Comparison of ENCODE assay signal across 8 cellular contexts in genomic region chr9:93093449-93094293, GRCh38. TPM values are rescaled to one million over a fixed set of nuclear protein-coding genes. Genes with fewer than 3 reads are reported as not detected.
DNase-seq lines count a peak whose midpoint lies in the region; ATAC-seq and TF ChIP-seq lines count a peak whose summit lies in the region.

No MANE protein-coding gene starts in this region.

- peaks cover 0 to 17% (median 4%) of the 10 kb centered on the region in 3 donors for H3K36me3 Mint-ChIP-seq in CD8-positive, alpha-beta memory T cell

- TF ChIP-seq CTCF in coronary artery (IDR thresholded peaks at IDR 0.05): no peak
- no peak for TF ChIP-seq CTCF in omental fat pad (IDR thresholded peaks at IDR 0.05)

- no peaks in the 10 kb centered on the region for H3K9me3 Mint-ChIP-seq in CD8-positive, alpha-beta memory T cell

- no peaks in the 10 kb centered on the region for H3K36me3 ChIP-seq in CD8-positive, alpha-beta memory T cell (ENCODE audit: insufficient read depth, low read length)

- peaks cover 43% of the 10 kb centered on the region for H3K4me1 ChIP-seq in CD8-positive, alpha-beta memory T cell (ENCODE audit: insufficient read depth, low read length)

- no peak overlapping the region for H3K4me3 ChIP-seq in CD8-positive, alpha-beta memory T cell (ENCODE audit: low read length)
- no peak overlapping the region for H3K4me3 ChIP-seq in coronary artery

- CTCF ChIA-PET in CD8-positive, alpha-beta memory T cell (lab: Charles Lee): no interaction called here

- DNase-seq in CD8-positive, alpha-beta memory T cell: peak in 1 of 5 donors; percentile 48
- DNase-seq in NCI-H69 (lab: John Stamatoyannopoulos, UW) (peak; percentile 15), coronary artery (ENCODE audit: low spot score) (peak; percentile 77), omental fat pad (ENCODE audit: low spot score) (peak; percentile 16), DMS53 treated with DMSO at 0.1 percent for 48 hours (lab: John Stamatoyannopoulos, UW; ENCODE audit: unreplicated experiment) (no peak), NCI-H1048 (lab: John Stamatoyannopoulos, UW) (no peak), NCI-H774 (lab: John Stamatoyannopoulos, UW) (no peak)

- H3K27ac Mint-ChIP-seq in CD8-positive, alpha-beta memory T cell: peak overlapping the region; percentile 74 to 98 (median 94)

- POLR2A ChIA-PET in CD8-positive, alpha-beta memory T cell (lab: Charles Lee): interaction anchor here (0.7 kb wide), 1 partner anchor 70 kb away, joined by 6 read pairs; no protein-coding TSS in a partner anchor

- peak overlapping the region; percentile 80 to 90 (median 85) for H3K4me3 Mint-ChIP-seq in CD8-positive, alpha-beta memory T cell

- H3K27me3 Mint-ChIP-seq in CD8-positive, alpha-beta memory T cell: no peaks in the 10 kb centered on the region

- peaks cover 51 to 75% (median 60%) of the 10 kb centered on the region in 3 donors for H3K4me1 Mint-ChIP-seq in CD8-positive, alpha-beta memory T cell

- H3K27ac ChIP-seq in CD8-positive, alpha-beta memory T cell (ENCODE audit: low read depth, low read length): no peak overlapping the region
- peak overlapping the region in 1 of 2 donors; percentile 98 for H3K27ac ChIP-seq in coronary artery

- H3K9me3 ChIP-seq in CD8-positive, alpha-beta memory T cell (ENCODE audit: low read length): no peaks in the 10 kb centered on the region

- no peaks in the 10 kb centered on the region for H3K27me3 ChIP-seq in CD8-positive, alpha-beta memory T cell (ENCODE audit: insufficient read depth, low read length, poor library complexity, severe bottlenecking)

- no peak for ATAC-seq in omental fat pad (ENCODE audit: low FRiP score)
- no peak for ATAC-seq in HG03045 (IDR thresholded peaks at IDR 0.05; ENCODE audit: unreplicated experiment)

RNA-seq across cellular contexts. Expression of gene CARD19, which starts 2.3 kb away (rescaled TPM):
- total RNA-seq in CD8-positive, alpha-beta memory T cell: 10 to 100 TPM; 43.2 to 43.6 TPM
- polyA plus RNA-seq in CD8-positive, alpha-beta memory T cell: 66.4 TPM
- total RNA-seq in omental fat pad: 10 to 100 TPM; 45.7 to 76.5 (median 57.9) TPM

RNA-seq across cellular contexts. Expression of gene SUSD3, which starts 35.2 kb away (rescaled TPM):
- total RNA-seq in CD8-positive, alpha-beta memory T cell: 10 to 100 TPM; 11.3 to 12.3 TPM
- polyA plus RNA-seq in CD8-positive, alpha-beta memory T cell: 103 TPM
- total RNA-seq in omental fat pad: 10 to 100 TPM in 2 of 4 donors, 1 to 10 TPM in 2; 6.8 to 24.2 (median 12.8) TPM

RNA-seq across cellular contexts. Expression of gene NINJ1, which starts 40.4 kb away (rescaled TPM):
- total RNA-seq in CD8-positive, alpha-beta memory T cell: 10 to 100 TPM; 59.9 to 62.9 TPM
- polyA plus RNA-seq in CD8-positive, alpha-beta memory T cell: 103 TPM
- 100 to 1,000 TPM in 2 of 4 donors, 10 to 100 TPM in 2; 63.3 to 137 (median 104) TPM for total RNA-seq in omental fat pad

Comparison
In these comparisons a context has a peak if more than half of its experiments do, and no peak if none do; other contexts are left out.
1. DNase-seq: peak in NCI-H69 (single experiment), coronary artery (single experiment) and omental fat pad (single experiment); none in DMS53 treated with DMSO at 0.1 percent for 48 hours (single experiment), NCI-H1048 (single experiment) and NCI-H774 (single experiment).